In the genomic region with DNA sequence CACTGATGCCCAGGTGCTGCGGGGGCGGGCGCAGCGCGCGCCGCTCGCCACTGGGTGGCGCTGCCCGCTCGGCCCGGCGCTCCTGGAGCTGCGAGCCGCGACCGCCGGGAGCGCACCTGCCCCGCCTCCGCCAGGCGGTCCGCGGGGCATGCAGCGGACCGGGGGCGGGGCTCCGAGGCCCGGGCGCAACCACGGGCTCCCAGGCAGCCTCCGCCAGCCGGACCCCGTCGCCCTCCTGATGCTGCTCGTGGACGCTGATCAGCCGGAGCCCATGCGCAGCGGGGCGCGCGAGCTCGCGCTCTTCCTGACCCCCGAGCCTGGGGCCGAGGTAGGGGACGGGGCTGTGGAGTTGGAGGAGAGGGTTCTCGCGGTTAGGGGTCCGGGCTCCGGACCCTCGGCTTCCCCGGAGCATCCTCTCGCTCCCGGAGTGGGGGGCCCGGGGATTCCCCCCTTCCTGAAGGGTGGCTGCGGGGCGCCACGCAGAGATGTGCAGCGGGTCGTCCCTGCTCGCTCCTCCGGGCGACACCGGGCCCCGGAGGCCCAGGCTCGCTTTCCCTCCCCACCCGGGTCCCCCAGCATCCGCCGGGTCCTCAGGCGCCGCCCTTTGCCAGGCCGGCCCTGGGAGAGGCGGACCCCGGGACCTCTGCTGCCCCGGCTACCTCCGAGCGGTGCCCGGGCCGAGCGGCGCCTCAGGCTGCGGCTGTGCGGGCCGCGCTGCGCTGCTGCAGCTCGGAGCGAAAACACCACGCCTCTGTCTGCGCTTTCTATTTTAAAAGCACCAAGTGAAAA, we compare ENCODE assay signal across 8 cellular contexts. TPM values are rescaled to one million over a fixed set of nuclear protein-coding genes. Genes with fewer than 3 reads are reported as not detected.
DNase-seq lines count a peak whose midpoint lies in the region; ATAC-seq and FAIRE-seq lines count a peak whose summit lies in the region.

Gene BCAS4 (plus strand): TSS at position 216 of the 789 bp plus-strand sequence. CDS start 23 bp downstream, at position 239.

- H3K27me3 Mint-ChIP-seq in activated naive CD8-positive, alpha-beta T cell treated with anti-CD3 and anti-CD28 coated beads, Interleukin-2, amount 50 U/mL, for 24 hours, result no peaks in the 10 kb centered on the region

- peaks cover 68% of the 10 kb centered on the region for H3K4me1 ChIP-seq in Karpas-422 (ENCODE audit: low read length)

- no peaks in the 10 kb centered on the region for H3K9me3 ChIP-seq in Karpas-422 (ENCODE audit: low read length)

- no peaks in the 10 kb centered on the region for H3K9me3 Mint-ChIP-seq in activated naive CD8-positive, alpha-beta T cell treated with anti-CD3 and anti-CD28 coated beads, Interleukin-2, amount 50 U/mL, for 24 hours

- ATAC-seq in GM21786 (IDR thresholded peaks at IDR 0.05; ENCODE audit: unreplicated experiment) (peak; percentile 50), left cardiac atrium (peak; percentile 82 to 93)
- ATAC-seq in activated naive CD8-positive, alpha-beta T cell treated with anti-CD3 and anti-CD28 coated beads, Interleukin-2, amount 50 U/mL, for 24 hours, result peak; percentile 88

- H3K4me1 Mint-ChIP-seq in activated naive CD8-positive, alpha-beta T cell treated with anti-CD3 and anti-CD28 coated beads, Interleukin-2, amount 50 U/mL, for 24 hours, result peaks cover 32% of the 10 kb centered on the region

- H3K4me3 Mint-ChIP-seq in activated naive CD8-positive, alpha-beta T cell treated with anti-CD3 and anti-CD28 coated beads, Interleukin-2, amount 50 U/mL, for 24 hours, result peak within 1 kb of the TSS; percentile 87

- peak; percentile 82 for FAIRE-seq in urothelium cell line (lab: Jason Lieb, UNC)

- no peaks in the 10 kb centered on the region for H3K27me3 ChIP-seq in Karpas-422 (ENCODE audit: low read length)

- H3K36me3 ChIP-seq in Karpas-422 (ENCODE audit: insufficient read depth, low read length), result peaks cover 20% of the 10 kb centered on the region

- peak within 1 kb of the TSS; percentile 74 for H3K27ac Mint-ChIP-seq in activated naive CD8-positive, alpha-beta T cell treated with anti-CD3 and anti-CD28 coated beads, Interleukin-2, amount 50 U/mL, for 24 hours

- peak within 1 kb of the TSS; percentile 93 for H3K4me2 ChIP-seq in Karpas-422 (ENCODE audit: low read depth, low read length, poor library complexity, severe bottlenecking)

- in situ Hi-C loops in G401 (cut with HindIII; ENCODE audit: low sequenced_read_pairs), result no loop called here

- H3K36me3 Mint-ChIP-seq in activated naive CD8-positive, alpha-beta T cell treated with anti-CD3 and anti-CD28 coated beads, Interleukin-2, amount 50 U/mL, for 24 hours (ENCODE audit: low read depth), result peaks cover 3% of the 10 kb centered on the region

- peak within 1 kb of the TSS; percentile 100 for H3K9ac ChIP-seq in Karpas-422 (ENCODE audit: low read length)

- H2AFZ ChIP-seq in Karpas-422 (ENCODE audit: low read length), result peak within 1 kb of the TSS; percentile 91

- H3K9me2 ChIP-seq in Karpas-422 (replicated peaks; ENCODE audit: insufficient read depth, low read length), result no peaks in the 10 kb centered on the region

- DNase-seq in G401 (ENCODE audit: low spot score), result peak; percentile 80
- peak; percentile 94 for DNase-seq in Karpas-422
- DNase-seq in SW 1271 (lab: John Stamatoyannopoulos, UW), result peak; percentile 77 to 88
- peak; percentile 87 for DNase-seq in activated naive CD8-positive, alpha-beta T cell treated with anti-CD3 and anti-CD28 coated beads, Interleukin-2, amount 50 U/mL, for 24 hours
- peak; percentile 68 for DNase-seq in left cardiac atrium
- DNase-seq in pulmonary artery endothelial cell (ENCODE audit: low read depth, low spot score), result peak; percentile 11
- peak; percentile 100 for DNase-seq in urothelium cell line (ENCODE audit: low spot score)

- intact Hi-C loops in left cardiac atrium (cut with DNase I), result loop anchor here (2.0 to 10.0 kb wide), 3 partner anchors 120 to 510 kb away; no protein-coding TSS in a partner anchor

- peak within 1 kb of the TSS; percentile 82 for H3K4me3 ChIP-seq in Karpas-422 (ENCODE audit: low read length)

- H4K20me1 ChIP-seq in Karpas-422 (ENCODE audit: insufficient read depth, low read depth, low read length), result peaks cover 12% of the 10 kb centered on the region; the same call in 1 of the 2 replicates

- H3K27ac ChIP-seq in Karpas-422 (ENCODE audit: low read length), result peak within 1 kb of the TSS; percentile 94

- peaks cover 50% of the 10 kb centered on the region for H3K79me2 ChIP-seq in Karpas-422 (ENCODE audit: low read length)

RNA-seq across cellular contexts. Expression of gene BCAS4, which starts in this region (rescaled TPM):
- total RNA-seq in G401 (2014; rRNA removed; shearing (Covaris generic)), result 20.7 and 32.2 TPM in 2 replicates
- total RNA-seq in Karpas-422 (2014; rRNA removed; shearing (Covaris generic); ENCODE audit: low replicate concordance), result 191 and 231 TPM in 2 replicates
- total RNA-seq in left cardiac atrium, result 1 to 10 TPM; 1.2 to 3.3 TPM
- 1.6 and 2.5 TPM in 2 replicates for total RNA-seq in pulmonary artery endothelial cell

Comparison
In these comparisons a context has a peak if more than half of its experiments do, and no peak if none do; other contexts are left out.
1. Peak in every context shown above with its lines: DNase-seq, ATAC-seq, H3K4me3 ChIP-seq and H3K27ac ChIP-seq.
2. DNase-seq: peak in every context shown above with its lines; median percentile 100 in urothelium cell line; 94 in Karpas-422; 87 in activated naive CD8-positive, alpha-beta T cell treated with anti-CD3 and anti-CD28 coated beads, Interleukin-2, amount 50 U/mL, for 24 hours; 82 in SW 1271; 80 in G401; 68 in left cardiac atrium; 11 in pulmonary artery endothelial cell.